Comparison of ENCODE assay signal across 22 cellular contexts in genomic region chr5:157865844-157866243, GRCh38. TPM values are rescaled to one million over a fixed set of nuclear protein-coding genes. Genes with fewer than 3 reads are reported as not detected.
A peak's percentile ranks its signal among the peaks of the same experiment; 100 is the strongest.
DNase-seq lines count a peak whose midpoint lies in the region; ATAC-seq and TF ChIP-seq lines count a peak whose summit lies in the region.
"Had no signal": no experiment of that assay in that cellular context is flagged by ENCODE, and none has a peak within 500 bp of the region (broad histone marks: within the 10 kb centered on the region; RNA-seq: fewer than 3 reads in every experiment).

No MANE protein-coding gene starts in this region.

- H3K4me2 ChIP-seq in smooth muscle cell, result peak overlapping the region; percentile 48

- 9% methylated on average over 4 of the region's 4 CpGs for WGBS in smooth muscle cell (ENCODE audit: low lambda C conversion rate)

- H3K79me2 ChIP-seq in smooth muscle cell (ENCODE audit: low read depth), result no peaks in the 10 kb centered on the region

- H2AFZ ChIP-seq in smooth muscle cell (ENCODE audit: low read depth), result no peak overlapping the region

- H3K9me3 ChIP-seq in adipocyte (ENCODE audit: control insufficient read depth, low read length) (no peaks in the 10 kb centered on the region), smooth muscle cell (replicated peaks; ENCODE audit: low read depth) (no peaks in the 10 kb centered on the region)
- H3K9me3 ChIP-seq: pancreas, SJCRH30, suprapubic skin had no signal

- peak; percentile 49 for DNase-seq in HCEC 1CT
- DNase-seq in adipocyte (ENCODE audit: low read depth), result peak; percentile 67
- DNase-seq in hepatic stellate cell (ENCODE audit: low spot score), result peak; percentile 51
- DNase-seq in smooth muscle cell (lab: John Stamatoyannopoulos, UW; ENCODE audit: unreplicated experiment), result no peak
- no peak for DNase-seq in NCI-H526 treated with DMSO at 0.1 percent for 48 hours (lab: John Stamatoyannopoulos, UW)
- DNase-seq: activated CD4-positive, alpha-beta T cell treated with anti-CD3 and anti-CD28 coated beads for 4 hours; activated naive CD4-positive, alpha-beta T cell treated with anti-CD3 and anti-CD28 coated beads, Interleukin-2, amount 50 U/mL, for 16 hours; activated T-cell treated with anti-CD3 and anti-CD28 coated beads, Interleukin-2, amount 50 U/mL, for 4 hours; AML-193; DMS79; esophagus squamous epithelium; glutamatergic neuron; NCI-H1092; NCI-H2081; pancreas; SJCRH30 had no signal

- H3K36me3 ChIP-seq in adipocyte (ENCODE audit: control insufficient read depth, insufficient read depth, low read length, severe bottlenecking), result no peaks in the 10 kb centered on the region
- H3K36me3 ChIP-seq in smooth muscle cell (ENCODE audit: low read depth), result no peaks in the 10 kb centered on the region
- H3K36me3 ChIP-seq: esophagus squamous epithelium, pancreas, SJCRH30, suprapubic skin had no signal

- H3K4me3 ChIP-seq in adipocyte (ENCODE audit: low read length), result no peak overlapping the region
- no peak overlapping the region for H3K4me3 ChIP-seq in smooth muscle cell
- H3K4me3 ChIP-seq: esophagus squamous epithelium, pancreas, SJCRH30, suprapubic skin had no signal

- peak overlapping the region; percentile 74 for H3K27ac ChIP-seq in smooth muscle cell (ENCODE audit: low read depth)
- H3K27ac ChIP-seq: esophagus squamous epithelium, pancreas, SJCRH30, suprapubic skin had no signal

- no peak for TF ChIP-seq CTCF in smooth muscle cell (IDR thresholded peaks at IDR 0.05; ENCODE audit: borderline replicate concordance, insufficient read depth, poor library complexity, severe bottlenecking)

- H3K9ac ChIP-seq in adipocyte (ENCODE audit: low read length), result no peak overlapping the region
- no peak overlapping the region for H3K9ac ChIP-seq in smooth muscle cell (ENCODE audit: low read depth)

- no peaks in the 10 kb centered on the region for H3K27me3 ChIP-seq in adipocyte (replicated peaks; ENCODE audit: control insufficient read depth, insufficient read depth, low read length)
- H3K27me3 ChIP-seq in smooth muscle cell (ENCODE audit: low read depth), result no peaks in the 10 kb centered on the region
- H3K27me3 ChIP-seq: esophagus squamous epithelium, pancreas, SJCRH30, suprapubic skin had no signal

- peaks cover 3% of the 10 kb centered on the region for H3K4me1 ChIP-seq in adipocyte (ENCODE audit: control insufficient read depth, insufficient read depth, low read length)
- no peaks in the 10 kb centered on the region for H3K4me1 ChIP-seq in smooth muscle cell (ENCODE audit: low read depth)
- H3K4me1 ChIP-seq: pancreas, SJCRH30, suprapubic skin had no signal

- H4K20me1 ChIP-seq in smooth muscle cell (ENCODE audit: low read depth), result no peaks in the 10 kb centered on the region

- H3F3A ChIP-seq in smooth muscle cell (ENCODE audit: low read depth), result no peaks in the 10 kb centered on the region

- ATAC-seq in HG02938 (IDR thresholded peaks at IDR 0.05; ENCODE audit: unreplicated experiment), result no peak
- no peak for ATAC-seq in HG02973 (IDR thresholded peaks at IDR 0.05; ENCODE audit: unreplicated experiment)
- ATAC-seq: activated T-cell treated with anti-CD3 and anti-CD28 coated beads, Interleukin-2, amount 50 U/mL, for 4 hours; left lobe of liver; natural killer cell treated with Interleukin-12 subunit alpha and Interleukin-12 subunit beta and Interleukin-15 and Interleukin-18, amount 100 ng/mL, for 72 hours; Panc1; pancreas had no signal

RNA-seq across cellular contexts. Expression of gene CLINT1, which starts 6.9 kb away (rescaled TPM):
- total RNA-seq in smooth muscle cell, result 83.9 and 102 TPM in 2 replicates
- polyA plus RNA-seq in smooth muscle cell, result 61.4 and 63.5 TPM in 2 replicates

Comparison
In these comparisons a context has a peak if more than half of its experiments do, and no peak if none do; other contexts are left out.
1. DNase-seq: peak in HCEC 1CT (single experiment), adipocyte (single experiment) and hepatic stellate cell (single experiment); none in smooth muscle cell (single experiment) and NCI-H526 treated with DMSO at 0.1 percent for 48 hours (single experiment).